ENCODE assay signal across 8 cellular contexts in the genomic region with DNA sequence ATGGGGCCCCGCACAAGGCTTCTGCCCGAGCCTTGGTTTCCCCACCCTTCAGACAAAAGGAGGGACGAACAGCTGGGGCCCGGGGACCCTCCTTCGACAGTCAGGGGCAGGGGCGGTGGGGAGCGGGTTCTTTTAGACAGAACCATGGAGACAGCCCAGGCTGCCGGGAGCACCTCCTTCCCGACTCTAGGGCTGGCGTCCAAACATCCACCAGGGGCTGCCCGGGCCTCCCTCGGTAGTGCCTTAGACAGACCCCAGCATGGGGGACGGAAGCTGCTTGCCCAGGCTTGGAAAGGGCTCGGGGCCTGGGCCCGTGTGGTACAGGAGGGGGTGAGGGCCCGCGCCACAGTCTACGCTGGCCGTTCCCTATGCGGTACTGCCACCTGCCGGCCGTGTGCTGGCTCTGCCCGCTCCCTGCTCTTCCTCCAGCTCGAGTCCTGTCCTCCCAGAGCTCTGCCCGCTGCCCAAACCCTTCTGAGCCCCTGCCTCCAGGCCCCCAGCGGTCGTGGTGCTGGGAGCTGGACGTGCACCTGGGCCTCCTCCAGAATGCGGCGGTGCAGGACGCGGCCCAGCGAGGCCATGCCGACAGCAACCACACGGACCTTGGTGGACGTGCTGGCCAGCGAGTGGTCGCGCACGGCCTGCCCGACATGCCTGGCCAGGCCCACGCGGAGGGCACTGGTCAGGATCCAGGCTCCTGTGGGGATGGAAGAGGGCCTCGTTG. TPM values are rescaled to one million over a fixed set of nuclear protein-coding genes. Genes with fewer than 3 reads are reported as not detected.
DNase-seq lines count a peak whose midpoint lies in the region; ATAC-seq lines count a peak whose summit lies in the region.

No MANE protein-coding gene starts in this region.

- CTCF ChIA-PET in activated CD4-positive, alpha-beta memory T cell treated with anti-CD3 and anti-CD28 coated beads for 36 hours (lab: Charles Lee), result interaction anchor here (0.5 to 9.1 kb wide), 48 partner anchors 9 to 924 kb away, joined by 3 to 340 read pairs (median 5); a partner anchor contains a TSS

- ATAC-seq in HG03108 (IDR thresholded peaks at IDR 0.05; ENCODE audit: unreplicated experiment) (peak; percentile 52), memory B cell (ENCODE audit: low read depth) (peak; percentile 92), GM21381 (IDR thresholded peaks at IDR 0.05; ENCODE audit: unreplicated experiment) (no peak)

- intact Hi-C loops in activated CD4-positive, alpha-beta memory T cell treated with anti-CD3 and anti-CD28 coated beads for 36 hours (cut with micrococcal nuclease), result loop anchor here (1.0 to 2.0 kb wide), 4 partner anchors 20 to 254 kb away; a partner anchor contains a TSS

- H3K4me1 Mint-ChIP-seq in activated CD4-positive, alpha-beta memory T cell treated with anti-CD3 and anti-CD28 coated beads for 36 hours (ENCODE audit: low read depth), result peaks cover 2% of the 10 kb centered on the region
- no peaks in the 10 kb centered on the region for H3K4me1 Mint-ChIP-seq in memory B cell

- H3K4me3 Mint-ChIP-seq in activated CD4-positive, alpha-beta memory T cell treated with anti-CD3 and anti-CD28 coated beads for 36 hours, result no peak overlapping the region
- peak overlapping the region; percentile 14 for H3K4me3 Mint-ChIP-seq in memory B cell

- POLR2A ChIA-PET in activated CD4-positive, alpha-beta memory T cell treated with anti-CD3 and anti-CD28 coated beads for 36 hours (lab: Charles Lee), result interaction anchor here (1.0 to 1.2 kb wide), 2 partner anchors 116 to 118 kb away, joined by 4 read pairs; no protein-coding TSS in a partner anchor

- DNase-seq in EH (ENCODE audit: low read depth), result peak; percentile 71
- peak; percentile 31 for DNase-seq in NCI-H774 (lab: John Stamatoyannopoulos, UW)
- peak; percentile 79 for DNase-seq in activated CD4-positive, alpha-beta memory T cell treated with anti-CD3 and anti-CD28 coated beads for 36 hours
- DNase-seq in effector CD4-positive, alpha-beta T cell, result peak; percentile 63
- DNase-seq in memory B cell (ENCODE audit: low spot score in 2 of 2), result peak; percentile 72 to 76
- peak; percentile 62 for DNase-seq in stimulated activated CD8-positive, alpha-beta memory T cell treated with anti-CD3 and anti-CD28 coated beads, Interleukin-12 subunit alpha, Interleukin-12 subunit beta, amount 100 ng/mL, for 1 hour (ENCODE audit: low read depth)

- H3K27ac Mint-ChIP-seq in activated CD4-positive, alpha-beta memory T cell treated with anti-CD3 and anti-CD28 coated beads for 36 hours, result no peak overlapping the region
- H3K27ac Mint-ChIP-seq in memory B cell, result no peak overlapping the region

- H3K27me3 Mint-ChIP-seq in activated CD4-positive, alpha-beta memory T cell treated with anti-CD3 and anti-CD28 coated beads for 36 hours, result no peaks in the 10 kb centered on the region
- H3K27me3 Mint-ChIP-seq in memory B cell, result peaks cover 3% of the 10 kb centered on the region

- H3K9me3 Mint-ChIP-seq in activated CD4-positive, alpha-beta memory T cell treated with anti-CD3 and anti-CD28 coated beads for 36 hours, result no peaks in the 10 kb centered on the region
- no peaks in the 10 kb centered on the region for H3K9me3 Mint-ChIP-seq in memory B cell

- H3K36me3 Mint-ChIP-seq in activated CD4-positive, alpha-beta memory T cell treated with anti-CD3 and anti-CD28 coated beads for 36 hours, result no peaks in the 10 kb centered on the region
- no peaks in the 10 kb centered on the region for H3K36me3 Mint-ChIP-seq in memory B cell

RNA-seq across cellular contexts. Expression of a gene that starts 20.1 kb away (rescaled TPM):
- total RNA-seq in activated CD4-positive, alpha-beta memory T cell treated with anti-CD3 and anti-CD28 coated beads for 36 hours, result 10 to 100 TPM; 33.8 to 40.2 TPM

RNA-seq across cellular contexts. Expression of a gene that starts 23.6 kb away (rescaled TPM):
- not detected for total RNA-seq in activated CD4-positive, alpha-beta memory T cell treated with anti-CD3 and anti-CD28 coated beads for 36 hours

RNA-seq across cellular contexts. Expression of a gene that starts 24.1 kb away (rescaled TPM):
- 10 to 100 TPM; 10.7 to 10.8 TPM for total RNA-seq in activated CD4-positive, alpha-beta memory T cell treated with anti-CD3 and anti-CD28 coated beads for 36 hours

RNA-seq across cellular contexts. Expression of a gene that starts 43.6 kb away (rescaled TPM):
- total RNA-seq in activated CD4-positive, alpha-beta memory T cell treated with anti-CD3 and anti-CD28 coated beads for 36 hours, result 100 to 1,000 TPM; 177 to 178 TPM
